Comparison of ENCODE assay signal across 24 cellular contexts in the genomic region with DNA sequence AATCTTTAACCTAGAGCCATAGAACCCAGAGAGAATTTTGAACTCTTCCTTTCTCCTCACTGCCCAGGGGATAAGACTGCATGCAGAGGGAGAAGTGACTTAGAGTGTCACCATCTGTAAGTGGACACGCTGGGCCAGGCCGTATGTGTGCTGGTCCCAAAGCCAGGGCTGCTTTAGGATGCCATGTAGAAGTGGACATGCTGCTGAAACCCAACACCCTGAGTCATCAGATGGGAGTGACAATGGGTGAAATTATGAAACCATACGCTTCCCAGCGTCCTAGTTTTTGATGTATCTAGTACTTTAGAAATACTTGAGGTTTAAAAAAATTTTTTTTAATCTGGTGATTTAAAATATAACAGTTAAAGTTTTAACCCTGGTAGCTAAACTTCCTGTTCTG.
DNase-seq lines count a peak whose midpoint lies in the region; ATAC-seq and TF ChIP-seq lines count a peak whose summit lies in the region.
"Had no signal": no experiment of that assay in that cellular context is flagged by ENCODE, and none has a peak within 500 bp of the region (broad histone marks: within the 10 kb centered on the region; RNA-seq: fewer than 3 reads in every experiment).

No MANE protein-coding gene starts in this region.

- no peaks in the 10 kb centered on the region for H3K79me1 ChIP-seq in neuronal stem cell (ENCODE audit: low read depth, low read length)

- intact Hi-C loops in ascending aorta (cut with DNase I), result no loop called here

- H2BK5ac ChIP-seq in neuronal stem cell (ENCODE audit: low read length), result no peak overlapping the region

- H3K18ac ChIP-seq in neuronal stem cell (ENCODE audit: low read length), result peak overlapping the region; percentile 78

- no peak overlapping the region for H2BK120ac ChIP-seq in neuronal stem cell (ENCODE audit: low read depth, low read length)

- H3K27ac ChIP-seq in GM23248 (no peak overlapping the region), ascending aorta (peak overlapping the region; percentile 51), neuronal stem cell (replicated peaks; ENCODE audit: low read length) (no peak overlapping the region)
- H3K27ac ChIP-seq: C4-2B, SJSA1, transverse colon had no signal

- no peak overlapping the region for H2AK5ac ChIP-seq in neuronal stem cell (ENCODE audit: low read depth, low read length)

- peak overlapping the region; percentile 13 for H3K4me2 ChIP-seq in GM23248 (ENCODE audit: unreplicated experiment)
- H3K4me2 ChIP-seq in neuronal stem cell (ENCODE audit: insufficient read depth, low read length, poor library complexity, severe bottlenecking), result no peak overlapping the region

- no peaks in the 10 kb centered on the region for H3F3A ChIP-seq in GM23248 (ENCODE audit: insufficient read depth)

- H4K20me1 ChIP-seq in GM23248 (ENCODE audit: insufficient read depth), result no peaks in the 10 kb centered on the region

- in situ Hi-C loops in GM23248 (cut with MboI), result no loop called here

- no peak overlapping the region for H4K8ac ChIP-seq in neuronal stem cell (ENCODE audit: low read depth, low read length)

- no peak overlapping the region for H3K14ac ChIP-seq in neuronal stem cell (ENCODE audit: low read length)

- no peaks in the 10 kb centered on the region for H3K36me3 ChIP-seq in GM23248 (ENCODE audit: low read depth)
- no peaks in the 10 kb centered on the region for H3K36me3 ChIP-seq in ascending aorta
- H3K36me3 ChIP-seq in neuronal stem cell (replicated peaks in 1 of 2; ENCODE audit: control insufficient read depth in 2 of 2, insufficient read depth in 2 of 2, low read length in 2 of 2), result no peaks in the 10 kb centered on the region
- H3K36me3 ChIP-seq: SJSA1, transverse colon had no signal

- TF ChIP-seq CTCF in AG10803 (conservative IDR thresholded peaks at IDR 0.05; ENCODE audit: low read length) (no peak), ascending aorta (IDR thresholded peaks at IDR 0.05) (no peak)

- 3% methylated on average over 4 of the region's 4 CpGs for WGBS in GM23248 (ENCODE audit: low coverage in 1 of 2, low lambda C conversion rate in 2 of 2, missing lambda C conversion rate in 2 of 2), 2 experiments
- WGBS in neuronal stem cell (ENCODE audit: extremely low coverage in 2 of 2, insufficient read length in 2 of 2, insufficient replicate concordance in 1 of 2), 2 donors, result no CpG with 5 or more reads among the region's 4 CpGs

- peak; percentile 45 for DNase-seq in AG10803 (ENCODE audit: low read depth)
- peak; percentile 54 for DNase-seq in GM23248
- DNase-seq in ascending aorta (ENCODE audit: low spot score in 2 of 2), result no peak
- DNase-seq in neuronal stem cell (ENCODE audit: low spot score), result no peak
- DNase-seq in NCI-H1105 treated with DMSO at 0.1 percent for 48 hours (lab: John Stamatoyannopoulos, UW), result no peak
- no peak for DNase-seq in NCI-H1417 treated with DMSO at 0.1 percent for 48 hours (lab: John Stamatoyannopoulos, UW)
- DNase-seq: activated CD4-positive, CD25-positive, alpha-beta regulatory T cell; activated CD8-positive, alpha-beta memory T cell treated with anti-CD3 and anti-CD28 coated beads, Interleukin-2, amount 50 U/mL, for 48 hours; hypothalamus; immature natural killer cell; NCI-H1417; NCI-H2081; NCI-H2227 treated with DMSO at 0.1 percent for 48 hours; NCI-H69; T-helper 1 cell; transverse colon had no signal

- no peak overlapping the region for H4K91ac ChIP-seq in neuronal stem cell (ENCODE audit: low read depth, low read length, poor library complexity)

- no peak overlapping the region for H3K23ac ChIP-seq in neuronal stem cell (ENCODE audit: low read depth, low read length, poor library complexity)

- H3K4me3 ChIP-seq in AG10803 (ENCODE audit: low read length) (no peak overlapping the region), GM23248 (no peak overlapping the region), ascending aorta (no peak overlapping the region), neuronal stem cell (ENCODE audit: low read length in 2 of 2) (no peak overlapping the region)
- H3K4me3 ChIP-seq: coronary artery, SJSA1, skin epidermis, transverse colon had no signal

- H3K9me2 ChIP-seq in GM23248 (ENCODE audit: insufficient read depth), result no peaks in the 10 kb centered on the region

- H3K9me3 ChIP-seq in GM23248 (ENCODE audit: low read depth) (no peaks in the 10 kb centered on the region), ascending aorta (no peaks in the 10 kb centered on the region), neuronal stem cell (replicated peaks in 1 of 2; ENCODE audit: control insufficient read depth in 2 of 2, insufficient read depth in 1 of 2, low read depth in 1 of 2, low read length in 2 of 2) (no peaks in the 10 kb centered on the region)
- H3K9me3 ChIP-seq: SJSA1, transverse colon had no signal

- ATAC-seq in GM18868 (IDR thresholded peaks at IDR 0.05; ENCODE audit: unreplicated experiment), result no peak
- ATAC-seq: activated T-helper 17 cell treated with anti-CD3 and anti-CD28 coated beads, Interleukin-2, amount 50 U/mL, for 72 hours; esophagus mucosa; natural killer cell treated with Interleukin-12 subunit alpha and Interleukin-12 subunit beta and Interleukin-15 and Interleukin-18, amount 100 ng/mL, for 72 hours had no signal

- H3K4me1 ChIP-seq in GM23248 (ENCODE audit: insufficient read depth), result 0 out of 2 replicates have a peak, but pooled peaks cover 7% of the 10 kb centered on the region
- H3K4me1 ChIP-seq in ascending aorta, result peaks cover 0 to 11% of the 10 kb centered on the region in 2 donors
- no peaks in the 10 kb centered on the region for H3K4me1 ChIP-seq in neuronal stem cell (ENCODE audit: control insufficient read depth in 2 of 2, insufficient read depth in 1 of 2, low read depth in 1 of 2, low read length in 2 of 2)
- H3K4me1 ChIP-seq: SJSA1, transverse colon had no signal

- H3K27me3 ChIP-seq in GM23248 (replicated peaks; ENCODE audit: insufficient read depth) (peaks cover 18% of the 10 kb centered on the region), ascending aorta (no peaks in the 10 kb centered on the region), neuronal stem cell (ENCODE audit: control insufficient read depth in 3 of 3, insufficient read depth in 3 of 3, low read depth in 1 of 3, low read length in 3 of 3) (peaks cover 0 to 4% (median 0%) of the 10 kb centered on the region in 3 experiments)
- H3K27me3 ChIP-seq: SJSA1, transverse colon had no signal

- no peak overlapping the region for H2AFZ ChIP-seq in GM23248
- no peak overlapping the region for H2AFZ ChIP-seq in neuronal stem cell (ENCODE audit: low read length)

- H3K4ac ChIP-seq in neuronal stem cell (ENCODE audit: low read length), result no peak overlapping the region

- no peaks in the 10 kb centered on the region for H3K79me2 ChIP-seq in GM23248 (ENCODE audit: insufficient read depth)

- H2BK15ac ChIP-seq in neuronal stem cell (ENCODE audit: low read length), result no peak overlapping the region

- H3K9ac ChIP-seq in GM23248 (no peak overlapping the region), neuronal stem cell (ENCODE audit: low read depth, low read length, poor library complexity) (no peak overlapping the region)

- H2BK12ac ChIP-seq in neuronal stem cell (ENCODE audit: low read length), result no peak overlapping the region

Comparison
In these comparisons a context has a peak if more than half of its experiments do, and no peak if none do; other contexts are left out.
1. DNase-seq: peak in AG10803 (single experiment) and GM23248 (single experiment); none in ascending aorta (0 of 2), neuronal stem cell (single experiment), NCI-H1105 treated with DMSO at 0.1 percent for 48 hours (single experiment) and NCI-H1417 treated with DMSO at 0.1 percent for 48 hours (single experiment).
2. H3K27ac ChIP-seq: peak in ascending aorta (2 of 2); none in GM23248 (single experiment) and neuronal stem cell (single experiment).